In the genomic region with DNA sequence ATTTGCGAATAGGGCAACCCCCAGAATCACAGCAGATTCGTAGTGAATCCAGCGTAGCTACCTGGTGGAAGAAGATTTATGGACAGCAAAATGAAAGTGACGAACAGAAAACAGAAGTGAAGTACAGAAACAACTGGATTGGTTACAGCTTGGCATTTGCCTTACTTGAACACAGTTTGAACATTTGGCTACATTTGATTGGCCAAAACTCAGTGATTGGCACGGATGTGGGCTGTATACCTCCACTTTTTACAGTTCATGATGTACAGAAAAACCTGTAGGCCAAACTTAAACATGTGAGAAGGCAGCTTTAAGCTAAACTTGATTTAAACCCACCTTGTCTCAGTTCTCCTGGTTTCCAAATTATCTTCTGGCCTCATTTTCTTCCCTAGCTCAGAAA, we compare ENCODE assay signal across 1 cellular context.
TF ChIP-seq lines count a peak whose summit lies in the region.

No MANE protein-coding gene starts in this region.

TF ChIP-seq in GM12878, 131 proteins besides CTCF, POLR2A, EP300 and RAD21:
- no peak for TF ChIP-seq ZBTB11 (CRISPR knock-in tag; IDR thresholded peaks at IDR 0.05)
- peak; percentile 12 for TF ChIP-seq PBX3 (IDR thresholded peaks at IDR 0.05; ENCODE audit: insufficient replicate concordance, low read depth, low read length)
- peak; percentile 76 for TF ChIP-seq PKNOX1 (IDR thresholded peaks at IDR 0.05)
